ENCODE assay signal across 1 cellular context in genomic region chr16:27421961-27422740, GRCh38.
TF ChIP-seq lines count a peak whose summit lies in the region.

No MANE protein-coding gene starts in this region.

TF ChIP-seq in SK-N-SH, 30 proteins besides CTCF, POLR2A, EP300 and RAD21 (continued from another document):
- TF ChIP-seq EZH2phosphoT487 (IDR thresholded peaks at IDR 0.05; ENCODE audit: borderline replicate concordance, low read depth) (no peak), GATA2 (CRISPR knock-in tag; IDR thresholded peaks at IDR 0.05) (no peak), CHD2 (IDR thresholded peaks at IDR 0.05; ENCODE audit: low read length, partially characterized antibody) (no peak), MXI1 (IDR thresholded peaks at IDR 0.05; ENCODE audit: low read depth, low read length) (no peak)
